21 cellular contexts compared by ENCODE assay signal in the genomic region with DNA sequence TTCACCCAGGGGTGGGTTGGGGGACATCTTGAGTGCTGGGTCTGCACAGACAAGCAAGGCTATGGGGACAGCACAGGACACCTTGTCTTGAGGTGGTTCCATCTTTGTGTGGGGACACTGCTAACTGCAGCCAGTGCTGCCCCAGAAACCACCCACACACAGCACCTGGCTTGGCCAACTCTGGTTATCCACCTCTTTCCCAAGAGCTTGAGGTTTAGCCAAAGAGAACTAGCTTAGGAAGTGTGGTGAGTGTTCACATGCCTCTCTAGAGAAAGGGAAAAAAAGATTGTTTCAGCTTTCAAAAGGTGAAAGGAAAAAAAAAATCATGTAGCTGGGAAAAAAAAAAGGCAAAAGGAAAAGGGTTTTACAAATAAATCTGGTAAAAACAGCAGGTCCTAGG. TPM values are rescaled to one million over a fixed set of nuclear protein-coding genes. Genes with fewer than 3 reads are reported as not detected.
A peak's percentile ranks its signal among the peaks of the same experiment; 100 is the strongest.
DNase-seq lines count a peak whose midpoint lies in the region; ATAC-seq and TF ChIP-seq lines count a peak whose summit lies in the region.
"Had no signal": no experiment of that assay in that cellular context is flagged by ENCODE, and none has a peak within 500 bp of the region (broad histone marks: within the 10 kb centered on the region; RNA-seq: fewer than 3 reads in every experiment).

No MANE protein-coding gene starts in this region.

- no peak for ATAC-seq in IMR-90 (ENCODE audit: low read depth)

- no peak overlapping the region for H2BK20ac ChIP-seq in IMR-90 (ENCODE audit: low read depth, low read length)

- H2BK120ac ChIP-seq in IMR-90 (ENCODE audit: low read depth, low read length) = no peak overlapping the region
- H2BK120ac ChIP-seq in neuronal stem cell (ENCODE audit: low read depth, low read length) = no peak overlapping the region

- peaks cover 100% of the 10 kb centered on the region for H3K79me2 ChIP-seq in GM23248 (ENCODE audit: insufficient read depth)

- H3K4me3 ChIP-seq in GM23248 (no peak overlapping the region), IMR-90 (ENCODE audit: insufficient read depth, low read depth, low read length) (no peak overlapping the region), neuronal stem cell (ENCODE audit: low read length in 2 of 2) (no peak overlapping the region), ovary (no peak overlapping the region), Caco-2 (ENCODE audit: low read depth, low read length) (no peak overlapping the region)
- H3K4me3 ChIP-seq: A549, SK-N-MC had no signal

- H2AFZ ChIP-seq in GM23248 (no peak overlapping the region), IMR-90 (replicated peaks; ENCODE audit: low read length, poor library complexity) (no peak overlapping the region), neuronal stem cell (ENCODE audit: low read length) (no peak overlapping the region)

- intact Hi-C loops in IMR-90 (cut with micrococcal nuclease) (no loop called here), ovary (cut with DNase I) (no loop called here), Caco-2 (cut with micrococcal nuclease; ENCODE audit: unreplicated experiment) (no loop called here)
- intact Hi-C loops in dendritic cell treated with granulocyte-macrophage colony-stimulating factor and Interleukin-4, amounts not matched to agents 40 ng/mL and 50 ng/mL, for 4 days (cut with micrococcal nuclease) = no loop called here
- intact Hi-C loops in activated naive CD4-positive, alpha-beta T cell treated with anti-CD3 and anti-CD28 coated beads for 36 hours (cut with micrococcal nuclease) = no loop called here

- in situ Hi-C loops in GM23248 (cut with MboI) = no loop called here
- in situ Hi-C loops in IMR-90 (cut with MboI; ENCODE audit: low sequenced_read_pairs) = no loop called here

- H2BK5ac ChIP-seq in IMR-90 (ENCODE audit: low read depth, low read length, poor library complexity, severe bottlenecking) = no peak overlapping the region
- no peak overlapping the region for H2BK5ac ChIP-seq in neuronal stem cell (ENCODE audit: low read length)

- BruUV-seq in IMR-90 (replicated peaks; lab: Mats Ljungman, UMichigan) = no TSS peak
- BruUV-seq in Caco-2 (replicated peaks; lab: Mats Ljungman, UMichigan) = no TSS peak

- dilution Hi-C loops in IMR-90 (cut with HindIII; ENCODE audit: low sequenced_read_pairs, unreplicated experiment) = no loop called here

- peak; percentile 38 for DNase-seq in GM23248
- peak; percentile 27 for DNase-seq in IMR-90
- no peak for DNase-seq in neuronal stem cell (ENCODE audit: low spot score)
- DNase-seq in ovary = no peak
- DNase-seq in activated naive CD4-positive, alpha-beta T cell treated with anti-CD3 and anti-CD28 coated beads for 36 hours = no peak
- DNase-seq in Caco-2 = no peak
- DNase-seq in caudate nucleus (lab: John Stamatoyannopoulos, UW) = no peak
- DNase-seq: DMS53, GDM1, H7, KG1, NCI-H1105 treated with DMSO at 0.1 percent for 48 hours, NCI-H2029 treated with DMSO at 0.1 percent for 48 hours, NCI-H2171 treated with DMSO at 0.1 percent for 48 hours, NCI-H524 treated with DMSO at 0.1 percent for 48 hours, SHP77 treated with DMSO at 0.1 percent for 48 hours had no signal

- H3K23ac ChIP-seq in IMR-90 (ENCODE audit: low read depth, low read length) = no peak overlapping the region
- no peak overlapping the region for H3K23ac ChIP-seq in neuronal stem cell (ENCODE audit: low read depth, low read length, poor library complexity)

- no peaks in the 10 kb centered on the region; the same call in 1 of the 2 replicates for H4K20me1 ChIP-seq in GM23248 (ENCODE audit: insufficient read depth)
- H4K20me1 ChIP-seq in IMR-90 (ENCODE audit: insufficient read depth, low read length) = peaks cover 47% of the 10 kb centered on the region

- peaks cover 7% of the 10 kb centered on the region for H3K4me1 Mint-ChIP-seq in dendritic cell treated with granulocyte-macrophage colony-stimulating factor and Interleukin-4, amounts not matched to agents 40 ng/mL and 50 ng/mL, for 4 days (ENCODE audit: low read depth)
- peaks cover under 1% of the 10 kb centered on the region for H3K4me1 Mint-ChIP-seq in activated naive CD4-positive, alpha-beta T cell treated with anti-CD3 and anti-CD28 coated beads for 36 hours (ENCODE audit: low read depth)
- no peaks in the 10 kb centered on the region for H3K4me1 Mint-ChIP-seq in Caco-2 (ENCODE audit: low read depth, unreplicated experiment)
- H3K4me1 Mint-ChIP-seq: CD14-positive monocyte had no signal

- H2AK5ac ChIP-seq in IMR-90 (ENCODE audit: low read depth, low read length) (no peak overlapping the region), neuronal stem cell (ENCODE audit: low read depth, low read length) (no peak overlapping the region)

- H3K79me1 ChIP-seq in IMR-90 (ENCODE audit: low read depth in 1 of 2, low read length in 2 of 2) (peaks cover 35 to 69% of the 10 kb centered on the region in 2 experiments), neuronal stem cell (ENCODE audit: low read depth, low read length) (peaks cover 3% of the 10 kb centered on the region)

- no peak overlapping the region for H2AK9ac ChIP-seq in IMR-90 (replicated peaks; ENCODE audit: low read depth, low read length, poor library complexity)

- H3K27ac ChIP-seq in GM23248 = 0 out of 2 replicates have a peak overlapping the region, but pooled peaks have one; percentile 10
- H3K27ac ChIP-seq in IMR-90 (ENCODE audit: insufficient read depth, low read length) = no peak overlapping the region
- no peak overlapping the region for H3K27ac ChIP-seq in neuronal stem cell (replicated peaks; ENCODE audit: low read length)
- no peak overlapping the region for H3K27ac ChIP-seq in ovary
- no peak overlapping the region for H3K27ac ChIP-seq in caudate nucleus (ENCODE audit: low read depth, low read length)
- H3K27ac ChIP-seq: SK-N-MC had no signal

- no peak for TF ChIP-seq EP300 in ovary (IDR thresholded peaks at IDR 0.05)

- H3K9me3 ChIP-seq in GM23248 (ENCODE audit: low read depth) = no peaks in the 10 kb centered on the region
- no peaks in the 10 kb centered on the region; the same call in 1 of the 2 replicates for H3K9me3 ChIP-seq in IMR-90 (ENCODE audit: control insufficient read depth, insufficient read depth, low read length)
- H3K9me3 ChIP-seq in neuronal stem cell (replicated peaks in 1 of 2; ENCODE audit: control insufficient read depth in 2 of 2, insufficient read depth in 1 of 2, low read depth in 1 of 2, low read length in 2 of 2) = peaks cover 0 to 6% of the 10 kb centered on the region in 2 donors
- no peaks in the 10 kb centered on the region for H3K9me3 ChIP-seq in ovary
- H3K9me3 ChIP-seq in Caco-2 = no peaks in the 10 kb centered on the region
- H3K9me3 ChIP-seq: A549 had no signal

- H3K27me3 ChIP-seq in GM23248 (replicated peaks; ENCODE audit: insufficient read depth) (no peaks in the 10 kb centered on the region), IMR-90 (ENCODE audit: control insufficient read depth, insufficient read depth, low read length) (no peaks in the 10 kb centered on the region), neuronal stem cell (ENCODE audit: control insufficient read depth in 3 of 3, insufficient read depth in 3 of 3, low read depth in 1 of 3, low read length in 3 of 3) (no peaks in the 10 kb centered on the region), ovary (no peaks in the 10 kb centered on the region), Caco-2 (replicated peaks; ENCODE audit: control insufficient read depth, insufficient read depth, low read length) (no peaks in the 10 kb centered on the region)

- H3K9me2 ChIP-seq in GM23248 (ENCODE audit: insufficient read depth) = no peaks in the 10 kb centered on the region

- H3K4me1 ChIP-seq in GM23248 (ENCODE audit: insufficient read depth) (peaks cover 15% of the 10 kb centered on the region), IMR-90 (ENCODE audit: control insufficient read depth, insufficient read depth, low read length) (peaks cover 9% of the 10 kb centered on the region), neuronal stem cell (ENCODE audit: control insufficient read depth in 2 of 2, insufficient read depth in 1 of 2, low read depth in 1 of 2, low read length in 2 of 2) (peaks cover 1 to 4% of the 10 kb centered on the region in 2 donors), ovary (ENCODE audit: insufficient read depth) (peaks cover 13% of the 10 kb centered on the region), Caco-2 (no peaks in the 10 kb centered on the region)

- TF ChIP-seq POLR2A in IMR-90 (IDR thresholded peaks at IDR 0.05; ENCODE audit: low read depth, low read length) = no peak
- no peak for TF ChIP-seq POLR2A in ovary (IDR thresholded peaks at IDR 0.05)

- H3K4me3 Mint-ChIP-seq in dendritic cell treated with granulocyte-macrophage colony-stimulating factor and Interleukin-4, amounts not matched to agents 40 ng/mL and 50 ng/mL, for 4 days = no peak overlapping the region
- no peak overlapping the region for H3K4me3 Mint-ChIP-seq in activated naive CD4-positive, alpha-beta T cell treated with anti-CD3 and anti-CD28 coated beads for 36 hours
- no peak overlapping the region for H3K4me3 Mint-ChIP-seq in Caco-2 (ENCODE audit: unreplicated experiment)
- H3K4me3 Mint-ChIP-seq: B cell, CD14-positive monocyte had no signal

- H4K91ac ChIP-seq in IMR-90 (ENCODE audit: insufficient read depth, low read depth, low read length) (no peak overlapping the region), neuronal stem cell (ENCODE audit: low read depth, low read length, poor library complexity) (no peak overlapping the region)

- H3K18ac ChIP-seq in IMR-90 (ENCODE audit: low read depth, low read length) (no peak overlapping the region), neuronal stem cell (ENCODE audit: low read length) (peak overlapping the region; percentile 5)

- peaks cover 72% of the 10 kb centered on the region for H3F3A ChIP-seq in GM23248 (ENCODE audit: insufficient read depth)

- TF ChIP-seq RAD21 in IMR-90 (IDR thresholded peaks at IDR 0.05; ENCODE audit: low read length) = no peak

- H3K9me1 ChIP-seq in IMR-90 (ENCODE audit: insufficient read depth, low read length) = peaks cover 36% of the 10 kb centered on the region

- CTCF ChIA-PET in IMR-90 (lab: Yijun Ruan, JAX) (no interaction called here), Caco-2 (lab: Charles Lee) (no interaction called here)
- CTCF ChIA-PET in activated naive CD4-positive, alpha-beta T cell treated with anti-CD3 and anti-CD28 coated beads for 36 hours (lab: Charles Lee) = interaction anchor here (0.6 to 1.4 kb wide), 2 partner anchors 11 to 559 kb away, joined by 3 to 6 read pairs; no protein-coding TSS in a partner anchor

- H4K8ac ChIP-seq in IMR-90 (ENCODE audit: low read depth in 2 of 2, low read length in 2 of 2) = no peak overlapping the region
- H4K8ac ChIP-seq in neuronal stem cell (ENCODE audit: low read depth, low read length) = no peak overlapping the region

- POLR2A ChIA-PET in IMR-90 (lab: Charles Lee; ENCODE audit: unreplicated experiment) (no interaction called here), Caco-2 (lab: Charles Lee) (no interaction called here)

- H3K4me2 ChIP-seq in GM23248 (ENCODE audit: unreplicated experiment) (no peak overlapping the region), IMR-90 (ENCODE audit: low read depth, low read length) (no peak overlapping the region), neuronal stem cell (ENCODE audit: insufficient read depth, low read length, poor library complexity, severe bottlenecking) (no peak overlapping the region)
- H3K4me2 ChIP-seq: A549 had no signal

- H3K9ac ChIP-seq in GM23248 = no peak overlapping the region
- H3K9ac ChIP-seq in IMR-90 (ENCODE audit: low read depth, low read length) = no peak overlapping the region
- H3K9ac ChIP-seq in neuronal stem cell (ENCODE audit: low read depth, low read length, poor library complexity) = no peak overlapping the region

- no peaks in the 10 kb centered on the region for H3K9me3 Mint-ChIP-seq in dendritic cell treated with granulocyte-macrophage colony-stimulating factor and Interleukin-4, amounts not matched to agents 40 ng/mL and 50 ng/mL, for 4 days
- no peaks in the 10 kb centered on the region for H3K9me3 Mint-ChIP-seq in activated naive CD4-positive, alpha-beta T cell treated with anti-CD3 and anti-CD28 coated beads for 36 hours
- no peaks in the 10 kb centered on the region for H3K9me3 Mint-ChIP-seq in Caco-2 (ENCODE audit: unreplicated experiment)

- H2BK15ac ChIP-seq in IMR-90 (ENCODE audit: low read depth, low read length) (no peak overlapping the region), neuronal stem cell (ENCODE audit: low read length) (no peak overlapping the region)

- no peak overlapping the region for H3K4ac ChIP-seq in IMR-90 (ENCODE audit: low read depth, low read length)
- no peak overlapping the region for H3K4ac ChIP-seq in neuronal stem cell (ENCODE audit: low read length)

- no peaks in the 10 kb centered on the region for H3K27me3 Mint-ChIP-seq in dendritic cell treated with granulocyte-macrophage colony-stimulating factor and Interleukin-4, amounts not matched to agents 40 ng/mL and 50 ng/mL, for 4 days
- H3K27me3 Mint-ChIP-seq in activated naive CD4-positive, alpha-beta T cell treated with anti-CD3 and anti-CD28 coated beads for 36 hours (ENCODE audit: low read depth) = no peaks in the 10 kb centered on the region
- H3K27me3 Mint-ChIP-seq in Caco-2 (ENCODE audit: insufficient read depth, unreplicated experiment) = no peaks in the 10 kb centered on the region
- H3K27me3 Mint-ChIP-seq: B cell had no signal

- peaks cover 61% of the 10 kb centered on the region for H3K36me3 Mint-ChIP-seq in dendritic cell treated with granulocyte-macrophage colony-stimulating factor and Interleukin-4, amounts not matched to agents 40 ng/mL and 50 ng/mL, for 4 days (ENCODE audit: low read depth)
- H3K36me3 Mint-ChIP-seq in activated naive CD4-positive, alpha-beta T cell treated with anti-CD3 and anti-CD28 coated beads for 36 hours (ENCODE audit: low read depth) = no peaks in the 10 kb centered on the region
- H3K36me3 Mint-ChIP-seq in Caco-2 (ENCODE audit: insufficient read depth, unreplicated experiment) = peaks cover 5% of the 10 kb centered on the region
- H3K36me3 Mint-ChIP-seq: CD14-positive monocyte had no signal

- no peak overlapping the region for H2BK12ac ChIP-seq in neuronal stem cell (ENCODE audit: low read length)

- no peak overlapping the region for H3K56ac ChIP-seq in IMR-90 (ENCODE audit: extremely low read depth, insufficient read depth, low read length)

- H3K36me3 ChIP-seq in GM23248 (ENCODE audit: low read depth) (peaks cover 40% of the 10 kb centered on the region), IMR-90 (ENCODE audit: control insufficient read depth, insufficient read depth, low read length) (peaks cover 10% of the 10 kb centered on the region), neuronal stem cell (replicated peaks in 1 of 2; ENCODE audit: control insufficient read depth in 2 of 2, insufficient read depth in 2 of 2, low read length in 2 of 2) (peaks cover 0 to 61% of the 10 kb centered on the region in 2 donors), ovary (no peaks in the 10 kb centered on the region), Caco-2 (ENCODE audit: control insufficient read depth, insufficient read depth, low read length) (no peaks in the 10 kb centered on the region)

- no peak overlapping the region for H4K5ac ChIP-seq in IMR-90 (ENCODE audit: low read depth, low read length)

- H3K27ac Mint-ChIP-seq in dendritic cell treated with granulocyte-macrophage colony-stimulating factor and Interleukin-4, amounts not matched to agents 40 ng/mL and 50 ng/mL, for 4 days = peak overlapping the region; percentile 23
- no peak overlapping the region for H3K27ac Mint-ChIP-seq in activated naive CD4-positive, alpha-beta T cell treated with anti-CD3 and anti-CD28 coated beads for 36 hours
- no peak overlapping the region for H3K27ac Mint-ChIP-seq in Caco-2 (ENCODE audit: unreplicated experiment)
- H3K27ac Mint-ChIP-seq: B cell, CD14-positive monocyte had no signal

- TF ChIP-seq CTCF in IMR-90 (conservative IDR thresholded peaks at IDR 0.05; ENCODE audit: low read depth, low read length) (no peak), ovary (IDR thresholded peaks at IDR 0.05) (no peak), Caco-2 (IDR thresholded peaks at IDR 0.05; ENCODE audit: insufficient read depth in 1 of 2, low read depth in 1 of 2, low read length in 1 of 2, severe bottlenecking in 1 of 2, unreplicated experiment in 1 of 2) (no peak)

- H3K14ac ChIP-seq in IMR-90 (replicated peaks; ENCODE audit: low read depth, low read length) (no peak overlapping the region), neuronal stem cell (ENCODE audit: low read length) (no peak overlapping the region)

RNA-seq across cellular contexts. Expression of a gene that starts 32.4 kb away (rescaled TPM):
- 79.5 and 83.2 TPM in 2 replicates for total RNA-seq in GM23248 (2014; rRNA removed; shearing (Covaris generic))
- polyA plus RNA-seq in GM23248 (2016; fragmentation: Nextera tagmentation; extraction: Ambion mirVana) = 62.2 and 65.1 TPM in 2 replicates
- total RNA-seq in IMR-90 (2012; rRNA removed) = 46.4 TPM in 2 replicates
- polyA plus RNA-seq in IMR-90 (2012; rRNA removed) = 41.4 and 47.9 TPM in 2 replicates
- polyA plus RNA-seq in IMR-90 (2012; cell fraction: cytosol; rRNA removed) = 28.9 and 33.4 TPM in 2 replicates
- 41.5 and 54.4 TPM in 2 replicates for polyA plus RNA-seq in IMR-90 (2012; cell fraction: nucleus; rRNA removed; ENCODE audit: low replicate concordance)
- 15.9 TPM for polyA plus RNA-seq in neuronal stem cell (2013, experiment 1 of 2)
- 16.0 TPM for polyA plus RNA-seq in neuronal stem cell (2013, experiment 2 of 2)
- 10 to 100 TPM; 13.8 to 30.8 (median 17.5) TPM for total RNA-seq in ovary
- polyA plus RNA-seq in ovary = 10 to 100 TPM; 14.7 to 23.0 TPM
- total RNA-seq in activated naive CD4-positive, alpha-beta T cell treated with anti-CD3 and anti-CD28 coated beads for 36 hours = under 1 TPM; 0.42 to 0.55 TPM
- total RNA-seq in Caco-2 (2022) = 9.3 and 9.9 TPM in 2 replicates

Comparison
In these comparisons a context has a peak if more than half of its experiments do, and no peak if none do; other contexts are left out.
1. DNase-seq: peak in GM23248 (single experiment) and IMR-90 (single experiment); none in neuronal stem cell (single experiment), ovary (0 of 5), activated naive CD4-positive, alpha-beta T cell treated with anti-CD3 and anti-CD28 coated beads for 36 hours (single experiment), Caco-2 (0 of 2) and caudate nucleus (0 of 61).